8 cellular contexts compared by ENCODE assay signal in genomic region chr12:53623986-53624385, GRCh38.
DNase-seq lines count a peak whose midpoint lies in the region; ATAC-seq and TF ChIP-seq lines count a peak whose summit lies in the region.

No MANE protein-coding gene starts in this region.

- DNase-seq in DND-41 (no peak), RWPE2 (ENCODE audit: low spot score) (no peak), fibroblast of mammary gland (ENCODE audit: low read depth) (peak; percentile 68), GM19238 (ENCODE audit: insufficient read length, low spot score) (no peak)

- H3K27ac ChIP-seq in DND-41 (ENCODE audit: low read length) (no peak overlapping the region; the same call in 1 of the 2 replicates), RWPE2 (ENCODE audit: poor library complexity, severe bottlenecking) (peak overlapping the region; percentile 43), rectal smooth muscle tissue (ENCODE audit: low read depth, low read length) (peak overlapping the region; percentile 97)

- H3K36me3 ChIP-seq in DND-41 (ENCODE audit: insufficient read depth, low read length) (peaks cover 3% of the 10 kb centered on the region; the same call in 1 of the 2 replicates), RWPE2 (ENCODE audit: low read depth) (no peaks in the 10 kb centered on the region; the same call in 1 of the 2 replicates), rectal smooth muscle tissue (ENCODE audit: control insufficient read depth, insufficient read depth, low read length) (no peaks in the 10 kb centered on the region)

- ATAC-seq in DND-41 (ENCODE audit: insufficient read depth, low read depth), result no peak
- no peak for ATAC-seq in RWPE2 (ENCODE audit: low read depth)
- ATAC-seq in GM18520 (IDR thresholded peaks at IDR 0.05; ENCODE audit: unreplicated experiment), result no peak
- no peak for ATAC-seq in GM18873 (IDR thresholded peaks at IDR 0.05; ENCODE audit: low FRiP score, unreplicated experiment)
- no peak for ATAC-seq in HG02885 (IDR thresholded peaks at IDR 0.05; ENCODE audit: poor library complexity, unreplicated experiment)

- H3K27me3 ChIP-seq in DND-41 (ENCODE audit: insufficient read depth, low read length, poor library complexity), result no peaks in the 10 kb centered on the region
- H3K27me3 ChIP-seq in RWPE2 (ENCODE audit: insufficient read depth, poor library complexity, severe bottlenecking), result no peaks in the 10 kb centered on the region
- H3K27me3 ChIP-seq in rectal smooth muscle tissue (ENCODE audit: control insufficient read depth, insufficient read depth, low read length), result no peaks in the 10 kb centered on the region

- H3K4me3 ChIP-seq in DND-41 (ENCODE audit: low read depth in 1 of 2, low read length in 2 of 2) (peak overlapping the region in 1 of 2 experiments; percentile 13; a peak in 1 of 4 replicates), RWPE2 (ENCODE audit: severe bottlenecking) (no peak overlapping the region), fibroblast of mammary gland (ENCODE audit: control insufficient read depth, low read depth, low read length) (peak overlapping the region; percentile 92), rectal smooth muscle tissue (ENCODE audit: low read length) (peak overlapping the region; percentile 96)

- H3K4me1 ChIP-seq in DND-41 (ENCODE audit: insufficient read depth, low read length) (peaks cover 34% of the 10 kb centered on the region), RWPE2 (ENCODE audit: insufficient read depth, poor library complexity, severe bottlenecking) (peaks cover 13% of the 10 kb centered on the region), rectal smooth muscle tissue (ENCODE audit: control insufficient read depth, insufficient read depth, low read length) (peaks cover 9% of the 10 kb centered on the region)

- H3K9me3 ChIP-seq in DND-41 (ENCODE audit: insufficient read depth, low read length, severe bottlenecking) (no peaks in the 10 kb centered on the region), RWPE2 (ENCODE audit: severe bottlenecking) (no peaks in the 10 kb centered on the region)

- no peaks in the 10 kb centered on the region for H4K20me1 ChIP-seq in DND-41 (ENCODE audit: insufficient read depth, low read length)

- H3K79me2 ChIP-seq in DND-41 (ENCODE audit: insufficient read depth, low read length), result peaks cover 64% of the 10 kb centered on the region

- H3K4me2 ChIP-seq in DND-41 (ENCODE audit: insufficient read depth, low read length), result peak overlapping the region; percentile 91

- TF ChIP-seq CTCF in DND-41 (IDR thresholded peaks at IDR 0.05; ENCODE audit: borderline replicate concordance, extremely low read depth, low read length, poor library complexity, severe bottlenecking), result no peak
- no peak for TF ChIP-seq CTCF in RWPE2 (IDR thresholded peaks at IDR 0.05; ENCODE audit: poor library complexity, severe bottlenecking)
- TF ChIP-seq CTCF in fibroblast of mammary gland (conservative IDR thresholded peaks at IDR 0.05; ENCODE audit: control insufficient read depth, insufficient read depth, low read depth, low read length), result no peak

- H3K9ac ChIP-seq in DND-41 (ENCODE audit: low read depth, low read length) (peak overlapping the region; percentile 84; the same call in 1 of the 2 replicates), rectal smooth muscle tissue (ENCODE audit: low read length) (no peak overlapping the region)

- no peak overlapping the region for H2AFZ ChIP-seq in DND-41 (ENCODE audit: low read depth, low read length)
